In genomic region chr6:101740631-101741030, GRCh38 we compare ENCODE assay signal across 23 cellular contexts.
"Had no signal": no experiment of that assay in that cellular context is flagged by ENCODE, and none has a peak within 500 bp of the region (broad histone marks: within the 10 kb centered on the region; RNA-seq: fewer than 3 reads in every experiment).

No MANE protein-coding gene starts in this region.

- DNase-seq: activated B cell treated with CpG ODN at 0.5 μM for 24 hours; activated CD4-positive, alpha-beta memory T cell treated with anti-CD3 and anti-CD28 coated beads, Interleukin-2, amount 10 ng/mL, durations not matched to agents 7 days and 5 days; activated CD4-positive, alpha-beta T cell treated with anti-CD3 and anti-CD28 coated beads for 1 hour; activated CD4-positive, alpha-beta T cell treated with anti-CD3 and anti-CD28 coated beads, Interleukin-2, amount 10 ng/mL, durations not matched to agents 7 days and 5 days; activated gamma-delta T cell; activated naive CD4-positive, alpha-beta T cell treated with anti-CD3 and anti-CD28 coated beads for 36 hours; activated T-cell treated with anti-CD3 and anti-CD28 coated beads for 4 hours; activated T-cell treated with anti-CD3 and anti-CD28 coated beads, Interleukin-2, amount 50 U/mL, for 48 hours; amygdala; KG1; NCI-H1092; NCI-H1417; NCI-H1930; NCI-H345; NCI-H510A; NCI-H526 treated with DMSO at 0.1 percent for 48 hours; NCI-H82; Peyer's patch; SHP77 had no signal

- H3K4me1 ChIP-seq: Peyer's patch, SJSA1 had no signal

- FAIRE-seq: astrocyte had no signal

- ATAC-seq: activated T-helper 17 cell treated with anti-CD3 and anti-CD28 coated beads, Interleukin-2, amount 50 U/mL, for 72 hours had no signal

- H3K27ac ChIP-seq: Peyer's patch, RWPE1, SJSA1 had no signal

- H3K36me3 ChIP-seq: Peyer's patch, SJSA1 had no signal

- H3K4me3 ChIP-seq: Peyer's patch, SJSA1 had no signal

- H3K27me3 ChIP-seq: Peyer's patch, SJSA1 had no signal
